Comparison of ENCODE assay signal across 9 cellular contexts in the genomic region with DNA sequence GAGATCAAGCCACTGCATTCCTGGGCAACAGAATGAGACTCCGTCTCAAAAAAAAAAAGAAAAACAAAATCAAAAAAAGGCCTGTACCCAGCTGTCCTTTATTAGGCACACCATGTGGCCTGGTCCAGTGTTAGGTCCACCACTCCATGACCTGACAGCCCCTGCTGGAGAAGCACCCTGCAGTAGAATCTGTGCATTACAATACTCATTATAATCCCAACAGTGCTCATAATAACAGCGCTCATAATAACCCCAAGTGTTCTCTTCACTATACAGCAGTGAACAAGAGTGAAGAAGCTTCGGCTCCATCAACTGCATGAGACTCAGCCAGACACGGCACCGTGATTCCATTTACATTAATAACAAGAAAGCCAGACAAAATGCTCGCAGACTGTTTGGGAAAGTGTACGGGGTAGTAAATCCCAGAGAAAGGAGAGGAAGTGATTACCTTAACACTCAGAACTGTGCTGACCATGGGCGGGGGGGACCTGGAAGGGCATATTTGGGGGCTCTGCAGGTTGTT. TPM values are rescaled to one million over a fixed set of nuclear protein-coding genes. Genes with fewer than 3 reads are reported as not detected.
DNase-seq lines count a peak whose midpoint lies in the region; ATAC-seq lines count a peak whose summit lies in the region.
"Had no signal": no experiment of that assay in that cellular context is flagged by ENCODE, and none has a peak within 500 bp of the region (broad histone marks: within the 10 kb centered on the region; RNA-seq: fewer than 3 reads in every experiment).

No MANE protein-coding gene starts in this region.

- no peaks in the 10 kb centered on the region for H4K20me1 ChIP-seq in BLaER1
- no peaks in the 10 kb centered on the region for H4K20me1 ChIP-seq in GM23248 (ENCODE audit: insufficient read depth)

- no peaks in the 10 kb centered on the region for H3K27me3 Mint-ChIP-seq in activated naive CD8-positive, alpha-beta T cell treated with anti-CD3 and anti-CD28 coated beads, Interleukin-2, amount 10 ng/mL, durations not matched to agents 7 days and 5 days
- no peaks in the 10 kb centered on the region for H3K27me3 Mint-ChIP-seq in naive thymus-derived CD8-positive, alpha-beta T cell

- no peak overlapping the region for H3K4me3 ChIP-seq in BLaER1
- H3K4me3 ChIP-seq in GM23248, result no peak overlapping the region

- H3K9me2 ChIP-seq in GM23248 (ENCODE audit: insufficient read depth), result no peaks in the 10 kb centered on the region

- H3K4me3 Mint-ChIP-seq in activated naive CD8-positive, alpha-beta T cell treated with anti-CD3 and anti-CD28 coated beads, Interleukin-2, amount 10 ng/mL, durations not matched to agents 7 days and 5 days, result peak overlapping the region; percentile 56
- peak overlapping the region in 6 of 10 donors; percentile 6 to 62 (median 32) for H3K4me3 Mint-ChIP-seq in naive thymus-derived CD8-positive, alpha-beta T cell

- peaks cover 19% of the 10 kb centered on the region for H3K4me1 Mint-ChIP-seq in activated naive CD8-positive, alpha-beta T cell treated with anti-CD3 and anti-CD28 coated beads, Interleukin-2, amount 10 ng/mL, durations not matched to agents 7 days and 5 days
- peaks cover 24 to 34% (median 34%) of the 10 kb centered on the region in 4 donors for H3K4me1 Mint-ChIP-seq in naive thymus-derived CD8-positive, alpha-beta T cell

- no peaks in the 10 kb centered on the region for H3K36me3 Mint-ChIP-seq in activated naive CD8-positive, alpha-beta T cell treated with anti-CD3 and anti-CD28 coated beads, Interleukin-2, amount 10 ng/mL, durations not matched to agents 7 days and 5 days
- H3K36me3 Mint-ChIP-seq in naive thymus-derived CD8-positive, alpha-beta T cell, result no peaks in the 10 kb centered on the region

- H2AFZ ChIP-seq in GM23248, result peak overlapping the region; percentile 90

- WGBS in GM23248 (ENCODE audit: low coverage in 1 of 2, low lambda C conversion rate in 2 of 2, missing lambda C conversion rate in 2 of 2), 2 experiments, result 76 to 86% methylated on average over 8 of the region's 8 CpGs

- ATAC-seq in activated naive CD8-positive, alpha-beta T cell treated with anti-CD3 and anti-CD28 coated beads, Interleukin-2, amount 10 ng/mL, durations not matched to agents 7 days and 5 days (ENCODE audit: low read depth), result no peak
- ATAC-seq in naive thymus-derived CD8-positive, alpha-beta T cell, result no peak
- ATAC-seq in HG02970 (IDR thresholded peaks at IDR 0.05; ENCODE audit: low FRiP score, unreplicated experiment), result no peak

- H3K36me3 ChIP-seq in BLaER1 (no peaks in the 10 kb centered on the region), GM23248 (ENCODE audit: low read depth) (no peaks in the 10 kb centered on the region)

- DNase-seq in GM23248 (no peak), SIG-M5 (lab: John Stamatoyannopoulos, UW) (no peak), OCI-M2 (lab: John Stamatoyannopoulos, UW; ENCODE audit: unreplicated experiment) (no peak), GF-D8 (lab: John Stamatoyannopoulos, UW) (no peak)
- DNase-seq in activated naive CD8-positive, alpha-beta T cell treated with anti-CD3 and anti-CD28 coated beads, Interleukin-2, amount 10 ng/mL, durations not matched to agents 7 days and 5 days, result no peak
- no peak for DNase-seq in naive thymus-derived CD8-positive, alpha-beta T cell

- POLR2A ChIA-PET in activated naive CD8-positive, alpha-beta T cell treated with anti-CD3 and anti-CD28 coated beads, Interleukin-2, amount 10 ng/mL, durations not matched to agents 7 days and 5 days (lab: Charles Lee), result interaction anchor here (0.6 to 24.3 kb wide), 3 partner anchors 9 to 447 kb away, joined by 3 to 782 read pairs (median 26); a partner anchor contains a TSS
- POLR2A ChIA-PET in naive thymus-derived CD8-positive, alpha-beta T cell (lab: Charles Lee), result interaction anchor here (0.5 to 45.7 kb wide), 8 partner anchors 10 to 529 kb away, joined by 3 to 2449 read pairs (median 4); a partner anchor contains a TSS

- no peaks in the 10 kb centered on the region for H3K9me3 Mint-ChIP-seq in activated naive CD8-positive, alpha-beta T cell treated with anti-CD3 and anti-CD28 coated beads, Interleukin-2, amount 10 ng/mL, durations not matched to agents 7 days and 5 days
- H3K9me3 Mint-ChIP-seq in naive thymus-derived CD8-positive, alpha-beta T cell, result no peaks in the 10 kb centered on the region

- H3F3A ChIP-seq in GM23248 (ENCODE audit: insufficient read depth), result peaks cover 9% of the 10 kb centered on the region

- peak overlapping the region; percentile 73 for H3K27ac Mint-ChIP-seq in activated naive CD8-positive, alpha-beta T cell treated with anti-CD3 and anti-CD28 coated beads, Interleukin-2, amount 10 ng/mL, durations not matched to agents 7 days and 5 days
- peak overlapping the region in 6 of 10 donors; percentile 30 to 86 (median 77) for H3K27ac Mint-ChIP-seq in naive thymus-derived CD8-positive, alpha-beta T cell

- H3K4me1 ChIP-seq in BLaER1 (peaks cover 91% of the 10 kb centered on the region), GM23248 (ENCODE audit: insufficient read depth) (no peaks in the 10 kb centered on the region)

- H3K9ac ChIP-seq in BLaER1, result no peak overlapping the region; the same call in 1 of the 2 replicates
- H3K9ac ChIP-seq in GM23248, result no peak overlapping the region

- H3K27me3 ChIP-seq in BLaER1 (no peaks in the 10 kb centered on the region), GM23248 (replicated peaks; ENCODE audit: insufficient read depth) (no peaks in the 10 kb centered on the region)

- in situ Hi-C loops in GM23248 (cut with MboI), result no loop called here

- no peaks in the 10 kb centered on the region for H3K79me2 ChIP-seq in GM23248 (ENCODE audit: insufficient read depth)

- H3K9me3 ChIP-seq in BLaER1 (no peaks in the 10 kb centered on the region), GM23248 (ENCODE audit: low read depth) (no peaks in the 10 kb centered on the region)

- H3K27ac ChIP-seq in BLaER1, result peak overlapping the region; percentile 75
- H3K27ac ChIP-seq in GM23248, result no peak overlapping the region

- H3K4me2 ChIP-seq in BLaER1 (peak overlapping the region; percentile 92), GM23248 (ENCODE audit: unreplicated experiment) (no peak overlapping the region)

RNA-seq across cellular contexts. Expression of a gene that starts 8.9 kb away (rescaled TPM):
- 90.2 and 124 TPM in 2 replicates for total RNA-seq in GM23248 (2014; rRNA removed; shearing (Covaris generic))
- polyA plus RNA-seq in GM23248 (2016; fragmentation: Nextera tagmentation; extraction: Ambion mirVana), result 55.2 and 56.3 TPM in 2 replicates
- 100 to 1,000 TPM; 187 to 195 TPM for total RNA-seq in activated naive CD8-positive, alpha-beta T cell treated with anti-CD3 and anti-CD28 coated beads, Interleukin-2, amount 10 ng/mL, durations not matched to agents 7 days and 5 days
- total RNA-seq in naive thymus-derived CD8-positive, alpha-beta T cell, result 100 to 1,000 TPM; 217 to 226 TPM
- polyA plus RNA-seq in naive thymus-derived CD8-positive, alpha-beta T cell, result 100 to 1,000 TPM; 137 to 164 (median 154) TPM

RNA-seq across cellular contexts. Expression of a gene that starts 29.7 kb away (rescaled TPM):
- 12.4 and 18.9 TPM in 2 replicates for total RNA-seq in GM23248 (2014; rRNA removed; shearing (Covaris generic))
- polyA plus RNA-seq in GM23248 (2016; fragmentation: Nextera tagmentation; extraction: Ambion mirVana), result 6.3 and 6.8 TPM in 2 replicates
- total RNA-seq in activated naive CD8-positive, alpha-beta T cell treated with anti-CD3 and anti-CD28 coated beads, Interleukin-2, amount 10 ng/mL, durations not matched to agents 7 days and 5 days, result 10 to 100 TPM; 34.5 to 39.7 TPM
- total RNA-seq in naive thymus-derived CD8-positive, alpha-beta T cell, result 10 to 100 TPM; 39.5 to 41.4 TPM
- polyA plus RNA-seq in naive thymus-derived CD8-positive, alpha-beta T cell, result 1 to 10 TPM; 3.4 to 4.2 (median 3.6) TPM

RNA-seq across cellular contexts. Expression of a gene that starts 37.2 kb away (rescaled TPM):
- total RNA-seq in GM23248 (2014; rRNA removed; shearing (Covaris generic)), result 23.9 and 27.3 TPM in 2 replicates
- polyA plus RNA-seq in GM23248 (2016; fragmentation: Nextera tagmentation; extraction: Ambion mirVana), result 16.4 and 19.4 TPM in 2 replicates
- total RNA-seq in activated naive CD8-positive, alpha-beta T cell treated with anti-CD3 and anti-CD28 coated beads, Interleukin-2, amount 10 ng/mL, durations not matched to agents 7 days and 5 days, result 10 to 100 TPM; 18.6 to 22.3 TPM
- 10 to 100 TPM; 13.4 to 16.0 TPM for total RNA-seq in naive thymus-derived CD8-positive, alpha-beta T cell
- 1 to 10 TPM; 4.7 to 6.6 (median 5.3) TPM for polyA plus RNA-seq in naive thymus-derived CD8-positive, alpha-beta T cell

RNA-seq across cellular contexts. Expression of a gene that starts 42.8 kb away (rescaled TPM):
- not detected in 2 replicates for total RNA-seq in GM23248 (2014; rRNA removed; shearing (Covaris generic))
- not detected in 2 replicates for polyA plus RNA-seq in GM23248 (2016; fragmentation: Nextera tagmentation; extraction: Ambion mirVana)
- total RNA-seq in activated naive CD8-positive, alpha-beta T cell treated with anti-CD3 and anti-CD28 coated beads, Interleukin-2, amount 10 ng/mL, durations not matched to agents 7 days and 5 days, result 1 to 10 TPM; 3.4 to 3.5 TPM
- total RNA-seq in naive thymus-derived CD8-positive, alpha-beta T cell, result 10 to 100 TPM in 1 of 2 experiments, 1 to 10 TPM in 1; 9.0 to 10.3 TPM
- under 1 TPM; 0.09 to 0.38 (median 0.13) TPM for polyA plus RNA-seq in naive thymus-derived CD8-positive, alpha-beta T cell

RNA-seq across cellular contexts. Expression of a gene that starts 48.4 kb away (rescaled TPM):
- not detected in 2 replicates for total RNA-seq in GM23248 (2014; rRNA removed; shearing (Covaris generic))
- not detected in 2 replicates for polyA plus RNA-seq in GM23248 (2016; fragmentation: Nextera tagmentation; extraction: Ambion mirVana)
- not detected for total RNA-seq in activated naive CD8-positive, alpha-beta T cell treated with anti-CD3 and anti-CD28 coated beads, Interleukin-2, amount 10 ng/mL, durations not matched to agents 7 days and 5 days
- under 1 TPM; 0.55 to 0.69 TPM for total RNA-seq in naive thymus-derived CD8-positive, alpha-beta T cell
- not detected for polyA plus RNA-seq in naive thymus-derived CD8-positive, alpha-beta T cell
- total RNA-seq: Daoy had no signal
